In genomic region chr7:99032928-99033327, GRCh38 we compare ENCODE assay signal across 18 cellular contexts.
DNase-seq lines count a peak whose midpoint lies in the region; ATAC-seq and TF ChIP-seq lines count a peak whose summit lies in the region.
"Had no signal": no experiment of that assay in that cellular context is flagged by ENCODE, and none has a peak within 500 bp of the region (broad histone marks: within the 10 kb centered on the region; RNA-seq: fewer than 3 reads in every experiment).

No MANE protein-coding gene starts in this region.

- H3K4me3 ChIP-seq in BLaER1 (peak overlapping the region; percentile 73), coronary artery (no peak overlapping the region), thoracic aorta (no peak overlapping the region), mucosa of descending colon (no peak overlapping the region)
- H3K4me3 ChIP-seq: PC-9 had no signal

- H3K27ac ChIP-seq in 22Rv1 (peak overlapping the region; percentile 7; the same call in 1 of the 2 replicates), BLaER1 (peak overlapping the region; percentile 98), coronary artery (peak overlapping the region; percentile 55 to 67), thoracic aorta (peak overlapping the region; percentile 89 to 91)
- H3K27ac ChIP-seq: HL-60, PC-9 had no signal

- no peaks in the 10 kb centered on the region; the same call in 1 of the 2 replicates for H4K20me1 ChIP-seq in BLaER1

- H3K36me3 ChIP-seq in BLaER1 (peaks cover 85% of the 10 kb centered on the region), thoracic aorta (peaks cover 75% of the 10 kb centered on the region), mucosa of descending colon (ENCODE audit: low read depth) (peaks cover 14% of the 10 kb centered on the region)

- TF ChIP-seq CTCF in 22Rv1 (IDR thresholded peaks at IDR 0.05), result no peak
- TF ChIP-seq CTCF in coronary artery (IDR thresholded peaks at IDR 0.05), result no peak
- TF ChIP-seq CTCF in thoracic aorta (IDR thresholded peaks at IDR 0.05), result no peak
- no peak for TF ChIP-seq CTCF in mucosa of descending colon (IDR thresholded peaks at IDR 0.05)

- peak overlapping the region; percentile 97 for H3K4me2 ChIP-seq in BLaER1
- H3K4me2 ChIP-seq: PC-9 had no signal

- H3K4me1 ChIP-seq in BLaER1 (peaks cover 91% of the 10 kb centered on the region), thoracic aorta (ENCODE audit: control insufficient read depth in 1 of 2, low read depth in 2 of 2) (peaks cover 23 to 55% of the 10 kb centered on the region in 2 donors), mucosa of descending colon (ENCODE audit: low read depth) (no peaks in the 10 kb centered on the region)

- ATAC-seq in thoracic aorta (ENCODE audit: insufficient number of reproducible peaks, low FRiP score, low read depth) (no peak), mucosa of descending colon (no peak), HG03521 (IDR thresholded peaks at IDR 0.05; ENCODE audit: unreplicated experiment) (no peak)

- peak overlapping the region; percentile 87 for H3K9ac ChIP-seq in BLaER1

- no peak for DNase-seq in coronary artery (ENCODE audit: low spot score)
- no peak for DNase-seq in thoracic aorta (ENCODE audit: low spot score)
- DNase-seq in stimulated activated CD4-positive, alpha-beta T cell treated with anti-CD3 and anti-CD28 coated beads, Interleukin-12 subunit alpha, Interleukin-12 subunit beta, amount 100 ng/mL, for 4 hours, result no peak
- no peak for DNase-seq in mucosa of descending colon
- DNase-seq: DMS153, NCI-H1048, NCI-H1417 treated with DMSO at 0.1 percent for 48 hours, NCI-H1694 treated with DMSO at 0.1 percent for 48 hours, NCI-H2081, NCI-H2227 treated with DMSO at 0.1 percent for 48 hours, NCI-H526 treated with DMSO at 0.1 percent for 48 hours, PC-9, RPMI8226, SHP77 treated with DMSO at 0.1 percent for 48 hours had no signal

- intact Hi-C loops in mucosa of descending colon (cut with DNase I, micrococcal nuclease), result no loop called here

- H3K9me3 ChIP-seq in BLaER1 (no peaks in the 10 kb centered on the region), thoracic aorta (no peaks in the 10 kb centered on the region), mucosa of descending colon (no peaks in the 10 kb centered on the region)

- H3K27me3 ChIP-seq in BLaER1 (no peaks in the 10 kb centered on the region), thoracic aorta (replicated peaks; ENCODE audit: insufficient read depth) (no peaks in the 10 kb centered on the region)

Comparison
In these comparisons a context has a peak if more than half of its experiments do, and no peak if none do; other contexts are left out.
1. H3K27ac ChIP-seq: peak in every context shown above with its lines; median percentile 98 in BLaER1; 90 in thoracic aorta; 61 in coronary artery; 7 in 22Rv1.